Comparison of ENCODE assay signal across 17 cellular contexts in genomic region chr14:77230914-77231313, GRCh38.
"Had no signal": no experiment of that assay in that cellular context is flagged by ENCODE, and none has a peak within 500 bp of the region (broad histone marks: within the 10 kb centered on the region; RNA-seq: fewer than 3 reads in every experiment).

No MANE protein-coding gene starts in this region.

- ATAC-seq: foreskin keratinocyte, pancreas, right cardiac atrium had no signal

- H3K27ac ChIP-seq: foreskin keratinocyte, pancreas, stomach, thoracic aorta, transverse colon had no signal

- DNase-seq: effector CD4-positive, alpha-beta T cell; endodermal cell; erythroblast; foreskin keratinocyte; kidney glomerular epithelial cell; mesendoderm; naive B cell; occipital lobe; pancreas; right cardiac atrium; small intestine; stimulated activated CD4-positive, alpha-beta T cell treated with anti-CD3 and anti-CD28 coated beads, Interleukin-12 subunit alpha, Interleukin-12 subunit beta, amount 100 ng/mL, for 4 hours; stimulated activated naive CD4-positive, alpha-beta T cell; stomach; substantia nigra; transverse colon had no signal

- H3K36me3 ChIP-seq: pancreas, stomach, thoracic aorta, transverse colon had no signal

- H3K9me3 ChIP-seq: pancreas, thoracic aorta, transverse colon had no signal

- H3K4me3 ChIP-seq: pancreas, stomach, thoracic aorta, transverse colon had no signal

- H3K4me1 ChIP-seq: foreskin keratinocyte, pancreas, stomach, transverse colon had no signal
